ENCODE assay signal across 1 cellular context in the genomic region with DNA sequence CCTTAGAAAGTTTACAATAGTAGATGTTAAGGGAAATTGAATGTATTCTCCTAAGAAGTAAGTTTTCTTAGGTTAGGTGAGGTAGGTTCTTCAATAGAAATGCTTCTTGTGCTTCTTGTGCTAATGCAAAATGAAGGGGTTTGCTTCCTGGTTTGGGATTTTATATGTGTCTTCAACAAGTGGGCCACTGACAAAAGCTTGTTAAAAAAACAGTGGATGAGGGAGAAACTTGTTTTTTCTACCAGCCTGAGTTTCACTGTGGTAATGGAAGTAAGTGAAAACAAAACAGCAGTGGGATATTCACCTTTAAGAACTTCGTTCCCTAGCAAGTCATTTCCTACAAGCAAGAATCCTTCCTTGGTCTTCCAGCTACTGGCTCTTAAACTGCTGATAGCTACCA.
TF ChIP-seq lines count a peak whose summit lies in the region.

No MANE protein-coding gene starts in this region.

TF ChIP-seq in H1, 55 proteins besides CTCF, POLR2A, EP300 and RAD21 (continued from another document):
- TF ChIP-seq, protein P1, sequence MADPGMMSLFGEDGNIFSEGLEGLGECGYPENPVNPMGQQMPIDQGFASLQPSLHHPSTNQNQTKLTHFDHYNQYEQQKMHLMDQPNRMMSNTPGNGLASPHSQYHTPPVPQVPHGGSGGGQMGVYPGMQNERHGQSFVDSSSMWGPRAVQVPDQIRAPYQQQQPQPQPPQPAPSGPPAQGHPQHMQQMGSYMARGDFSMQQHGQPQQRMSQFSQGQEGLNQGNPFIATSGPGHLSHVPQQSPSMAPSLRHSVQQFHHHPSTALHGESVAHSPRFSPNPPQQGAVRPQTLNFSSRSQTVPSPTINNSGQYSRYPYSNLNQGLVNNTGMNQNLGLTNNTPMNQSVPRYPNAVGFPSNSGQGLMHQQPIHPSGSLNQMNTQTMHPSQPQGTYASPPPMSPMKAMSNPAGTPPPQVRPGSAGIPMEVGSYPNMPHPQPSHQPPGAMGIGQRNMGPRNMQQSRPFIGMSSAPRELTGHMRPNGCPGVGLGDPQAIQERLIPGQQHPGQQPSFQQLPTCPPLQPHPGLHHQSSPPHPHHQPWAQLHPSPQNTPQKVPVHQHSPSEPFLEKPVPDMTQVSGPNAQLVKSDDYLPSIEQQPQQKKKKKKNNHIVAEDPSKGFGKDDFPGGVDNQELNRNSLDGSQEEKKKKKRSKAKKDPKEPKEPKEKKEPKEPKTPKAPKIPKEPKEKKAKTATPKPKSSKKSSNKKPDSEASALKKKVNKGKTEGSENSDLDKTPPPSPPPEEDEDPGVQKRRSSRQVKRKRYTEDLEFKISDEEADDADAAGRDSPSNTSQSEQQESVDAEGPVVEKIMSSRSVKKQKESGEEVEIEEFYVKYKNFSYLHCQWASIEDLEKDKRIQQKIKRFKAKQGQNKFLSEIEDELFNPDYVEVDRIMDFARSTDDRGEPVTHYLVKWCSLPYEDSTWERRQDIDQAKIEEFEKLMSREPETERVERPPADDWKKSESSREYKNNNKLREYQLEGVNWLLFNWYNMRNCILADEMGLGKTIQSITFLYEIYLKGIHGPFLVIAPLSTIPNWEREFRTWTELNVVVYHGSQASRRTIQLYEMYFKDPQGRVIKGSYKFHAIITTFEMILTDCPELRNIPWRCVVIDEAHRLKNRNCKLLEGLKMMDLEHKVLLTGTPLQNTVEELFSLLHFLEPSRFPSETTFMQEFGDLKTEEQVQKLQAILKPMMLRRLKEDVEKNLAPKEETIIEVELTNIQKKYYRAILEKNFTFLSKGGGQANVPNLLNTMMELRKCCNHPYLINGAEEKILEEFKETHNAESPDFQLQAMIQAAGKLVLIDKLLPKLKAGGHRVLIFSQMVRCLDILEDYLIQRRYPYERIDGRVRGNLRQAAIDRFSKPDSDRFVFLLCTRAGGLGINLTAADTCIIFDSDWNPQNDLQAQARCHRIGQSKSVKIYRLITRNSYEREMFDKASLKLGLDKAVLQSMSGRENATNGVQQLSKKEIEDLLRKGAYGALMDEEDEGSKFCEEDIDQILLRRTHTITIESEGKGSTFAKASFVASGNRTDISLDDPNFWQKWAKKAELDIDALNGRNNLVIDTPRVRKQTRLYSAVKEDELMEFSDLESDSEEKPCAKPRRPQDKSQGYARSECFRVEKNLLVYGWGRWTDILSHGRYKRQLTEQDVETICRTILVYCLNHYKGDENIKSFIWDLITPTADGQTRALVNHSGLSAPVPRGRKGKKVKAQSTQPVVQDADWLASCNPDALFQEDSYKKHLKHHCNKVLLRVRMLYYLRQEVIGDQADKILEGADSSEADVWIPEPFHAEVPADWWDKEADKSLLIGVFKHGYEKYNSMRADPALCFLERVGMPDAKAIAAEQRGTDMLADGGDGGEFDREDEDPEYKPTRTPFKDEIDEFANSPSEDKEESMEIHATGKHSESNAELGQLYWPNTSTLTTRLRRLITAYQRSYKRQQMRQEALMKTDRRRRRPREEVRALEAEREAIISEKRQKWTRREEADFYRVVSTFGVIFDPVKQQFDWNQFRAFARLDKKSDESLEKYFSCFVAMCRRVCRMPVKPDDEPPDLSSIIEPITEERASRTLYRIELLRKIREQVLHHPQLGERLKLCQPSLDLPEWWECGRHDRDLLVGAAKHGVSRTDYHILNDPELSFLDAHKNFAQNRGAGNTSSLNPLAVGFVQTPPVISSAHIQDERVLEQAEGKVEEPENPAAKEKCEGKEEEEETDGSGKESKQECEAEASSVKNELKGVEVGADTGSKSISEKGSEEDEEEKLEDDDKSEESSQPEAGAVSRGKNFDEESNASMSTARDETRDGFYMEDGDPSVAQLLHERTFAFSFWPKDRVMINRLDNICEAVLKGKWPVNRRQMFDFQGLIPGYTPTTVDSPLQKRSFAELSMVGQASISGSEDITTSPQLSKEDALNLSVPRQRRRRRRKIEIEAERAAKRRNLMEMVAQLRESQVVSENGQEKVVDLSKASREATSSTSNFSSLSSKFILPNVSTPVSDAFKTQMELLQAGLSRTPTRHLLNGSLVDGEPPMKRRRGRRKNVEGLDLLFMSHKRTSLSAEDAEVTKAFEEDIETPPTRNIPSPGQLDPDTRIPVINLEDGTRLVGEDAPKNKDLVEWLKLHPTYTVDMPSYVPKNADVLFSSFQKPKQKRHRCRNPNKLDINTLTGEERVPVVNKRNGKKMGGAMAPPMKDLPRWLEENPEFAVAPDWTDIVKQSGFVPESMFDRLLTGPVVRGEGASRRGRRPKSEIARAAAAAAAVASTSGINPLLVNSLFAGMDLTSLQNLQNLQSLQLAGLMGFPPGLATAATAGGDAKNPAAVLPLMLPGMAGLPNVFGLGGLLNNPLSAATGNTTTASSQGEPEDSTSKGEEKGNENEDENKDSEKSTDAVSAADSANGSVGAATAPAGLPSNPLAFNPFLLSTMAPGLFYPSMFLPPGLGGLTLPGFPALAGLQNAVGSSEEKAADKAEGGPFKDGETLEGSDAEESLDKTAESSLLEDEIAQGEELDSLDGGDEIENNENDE (IDR thresholded peaks at IDR 0.05; ENCODE audit: insufficient replicate concordance, low read length): no peak
- TF ChIP-seq CBX8 (IDR thresholded peaks at IDR 0.05; ENCODE audit: borderline replicate concordance, low read depth, low read length) (no peak), KDM1A (IDR thresholded peaks at IDR 0.05; ENCODE audit: borderline replicate concordance, low read length) (no peak), CEBPB (IDR thresholded peaks at IDR 0.05; ENCODE audit: low read depth, low read length) (no peak)
